29 cellular contexts compared by ENCODE assay signal in genomic region chr11:34968862-34969261, GRCh38.
"Had no signal": no experiment of that assay in that cellular context is flagged by ENCODE, and none has a peak within 500 bp of the region (broad histone marks: within the 10 kb centered on the region; RNA-seq: fewer than 3 reads in every experiment).

No MANE protein-coding gene starts in this region.

- ATAC-seq: activated CD4-positive, CD25-positive, alpha-beta regulatory T cell treated with anti-CD3 and anti-CD28 coated beads, Interleukin-2, amount 50 U/mL, for 24 hours; activated CD8-positive, alpha-beta T cell treated with anti-CD3 and anti-CD28 coated beads for 36 hours; activated T-cell treated with anti-CD3 and anti-CD28 coated beads, Interleukin-2, amount 50 U/mL, for 4 hours; activated T-helper 17 cell treated with anti-CD3 and anti-CD28 coated beads, Interleukin-2, amount 50 U/mL, for 72 hours; esophagus mucosa; heart left ventricle; T-helper 17 cell had no signal

- FAIRE-seq: astrocyte, bronchial epithelial cell had no signal

- H3K9me3 ChIP-seq: heart left ventricle had no signal

- H3K27me3 ChIP-seq: brain microvascular endothelial cell, dorsolateral prefrontal cortex, heart left ventricle had no signal

- H3K4me3 ChIP-seq: coronary artery, dorsolateral prefrontal cortex, heart left ventricle had no signal

- H3K27ac ChIP-seq: brain microvascular endothelial cell, coronary artery, dorsolateral prefrontal cortex, heart left ventricle, WERI-Rb-1 had no signal

- DNase-seq: activated B cell treated with CpG ODN at 0.5 μM for 24 hours; activated CD4-positive, alpha-beta T cell treated with anti-CD3 and anti-CD28 coated beads for 48 hours; activated CD4-positive, alpha-beta T cell treated with anti-CD3 and anti-CD28 coated beads, Interleukin-2, amount 50 U/mL, for 1 hour; activated CD4-positive, alpha-beta T cell treated with anti-CD3 and anti-CD28 coated beads, Interleukin-2, amount 50 U/mL, for 48 hours; activated CD8-positive, alpha-beta memory T cell treated with anti-CD3 and anti-CD28 coated beads for 24 hours; activated CD8-positive, alpha-beta T cell treated with anti-CD3 and anti-CD28 coated beads for 36 hours; activated effector memory CD4-positive, alpha-beta T cell treated with Interleukin-2 at 50 U/mL for 16 hours; activated gamma-delta T cell treated with Interleukin-2 at 50 U/mL for 16 hours; activated naive CD4-positive, alpha-beta T cell treated with anti-CD3 and anti-CD28 coated beads, Interleukin-2, amount 50 U/mL, for 16 hours; activated naive CD4-positive, alpha-beta T cell treated with Interleukin-2 at 50 U/mL for 16 hours; activated T-cell treated with anti-CD3 and anti-CD28 coated beads, Interleukin-2, amount 50 U/mL, for 4 hours; amniotic stem cell; anterior cingulate cortex; brain microvascular endothelial cell; dorsolateral prefrontal cortex; effector memory CD4-positive, alpha-beta T cell; endodermal cell; foreskin fibroblast; glutamatergic neuron; heart left ventricle; T-helper 17 cell; T1000; WERI-Rb-1 had no signal
